In genomic region chr3:184184546-184185234, GRCh38 we compare ENCODE assay signal across 11 cellular contexts. TPM values are rescaled to one million over a fixed set of nuclear protein-coding genes. Genes with fewer than 3 reads are reported as not detected.
A peak's percentile ranks its signal among the peaks of the same experiment; 100 is the strongest.
DNase-seq lines count a peak whose midpoint lies in the region; ATAC-seq and TF ChIP-seq lines count a peak whose summit lies in the region.
"Had no signal": no experiment of that assay in that cellular context is flagged by ENCODE, and none has a peak within 500 bp of the region (broad histone marks: within the 10 kb centered on the region; RNA-seq: fewer than 3 reads in every experiment).

No MANE protein-coding gene starts in this region.

- peaks cover 41 to 81% of the 10 kb centered on the region in 2 donors for H3K36me3 Mint-ChIP-seq in CD4-positive, alpha-beta memory T cell
- H3K36me3 Mint-ChIP-seq in brain (peaks cover 70% of the 10 kb centered on the region), neural crest cell (ENCODE audit: low read depth) (peaks cover 8% of the 10 kb centered on the region)

- no peak for TF ChIP-seq CTCF in LNCaP clone FGC (IDR thresholded peaks at IDR 0.05; ENCODE audit: control insufficient read depth, extremely low read depth, insufficient read depth)
- no peak for TF ChIP-seq CTCF in brain (conservative IDR thresholded peaks at IDR 0.05)
- TF ChIP-seq CTCF in neural crest cell (conservative IDR thresholded peaks at IDR 0.05) = no peak

- H3K27me3 Mint-ChIP-seq in CD4-positive, alpha-beta memory T cell = no peaks in the 10 kb centered on the region
- H3K27me3 Mint-ChIP-seq in brain (peaks cover 11% of the 10 kb centered on the region), neural crest cell (ENCODE audit: low read depth) (no peaks in the 10 kb centered on the region)

- no peak overlapping the region for H3K27ac ChIP-seq in CD4-positive, alpha-beta memory T cell (ENCODE audit: low read depth, low read length)

- H3K36me3 ChIP-seq in CD4-positive, alpha-beta memory T cell (ENCODE audit: insufficient read depth, low read length) = peaks cover 63% of the 10 kb centered on the region

- ATAC-seq in GM21786 (IDR thresholded peaks at IDR 0.05; ENCODE audit: unreplicated experiment) (no peak), HG02763 (IDR thresholded peaks at IDR 0.05; ENCODE audit: unreplicated experiment) (no peak)

- POLR2A ChIA-PET in CD4-positive, alpha-beta memory T cell (lab: Charles Lee; ENCODE audit: partially characterized antibody) = interaction anchor here (0.6 to 2.4 kb wide), 8 partner anchors 8 to 706 kb away, joined by 3 to 26 read pairs (median 7); partner anchors contain the start of genes AP2M1 and EIF2B5

- no peaks in the 10 kb centered on the region for H3K9me3 Mint-ChIP-seq in CD4-positive, alpha-beta memory T cell
- H3K9me3 Mint-ChIP-seq in brain (no peaks in the 10 kb centered on the region), neural crest cell (no peaks in the 10 kb centered on the region)

- peak overlapping the region in 6 of 7 donors; percentile 24 to 98 (median 93) for H3K27ac Mint-ChIP-seq in CD4-positive, alpha-beta memory T cell
- H3K27ac Mint-ChIP-seq in brain (peak overlapping the region; percentile 95 to 99 (median 98)), neural crest cell (ENCODE audit: unreplicated experiment) (peak overlapping the region; percentile 97)

- H3K4me1 ChIP-seq in CD4-positive, alpha-beta memory T cell (ENCODE audit: insufficient read depth, low read length) = peaks cover 30% of the 10 kb centered on the region

- H3K27me3 ChIP-seq in CD4-positive, alpha-beta memory T cell (ENCODE audit: insufficient read depth, low read length) = no peaks in the 10 kb centered on the region

- no peak for DNase-seq in CD4-positive, alpha-beta memory T cell
- DNase-seq in LNCaP clone FGC (ENCODE audit: low read depth) = no peak
- no peak for DNase-seq in neural crest cell (ENCODE audit: low read depth, low spot score)
- no peak for DNase-seq in MV-4-11 (lab: John Stamatoyannopoulos, UW)
- DNase-seq in activated gamma-delta T cell (lab: John Stamatoyannopoulos, UW) = no peak
- DNase-seq: islet precursor cell; stimulated activated CD4-positive, alpha-beta T cell treated with anti-CD3 and anti-CD28 coated beads, Interleukin-4, amount 100 ng/mL, for 4 hours had no signal

- peaks cover 26 to 41% (median 34%) of the 10 kb centered on the region in 4 donors for H3K4me1 Mint-ChIP-seq in CD4-positive, alpha-beta memory T cell
- H3K4me1 Mint-ChIP-seq in brain (peaks cover 40% of the 10 kb centered on the region), neural crest cell (peaks cover 30% of the 10 kb centered on the region)

- H3K4me3 ChIP-seq in CD4-positive, alpha-beta memory T cell (ENCODE audit: low read length in 2 of 2) = no peak overlapping the region
- H3K4me3 ChIP-seq in LNCaP clone FGC (ENCODE audit: low read depth, low read length) = peak overlapping the region; percentile 83; the same call in 1 of the 2 replicates

- intact Hi-C loops in CD4-positive, alpha-beta memory T cell (cut with micrococcal nuclease) = loop anchor here (1.0 to 5.0 kb wide), 6 partner anchors 10 to 547 kb away; partner anchors contain the start of genes ABCC5, AP2M1, CLCN2 and EIF2B5

- no peaks in the 10 kb centered on the region for H3K9me3 ChIP-seq in CD4-positive, alpha-beta memory T cell (ENCODE audit: control insufficient read depth in 1 of 2, low read length in 2 of 2)

- peak overlapping the region in 6 of 8 donors; percentile 73 to 99 (median 98) for H3K4me3 Mint-ChIP-seq in CD4-positive, alpha-beta memory T cell
- peak overlapping the region; percentile 96 to 99 (median 99) for H3K4me3 Mint-ChIP-seq in brain
- H3K4me3 Mint-ChIP-seq in neural crest cell = peak overlapping the region; percentile 96

- CTCF ChIA-PET in CD4-positive, alpha-beta memory T cell (lab: Charles Lee; ENCODE audit: partially characterized antibody) = interaction anchor here (1.1 kb wide), 1 partner anchor 37 kb away, joined by 3 read pairs; no protein-coding TSS in a partner anchor

RNA-seq across cellular contexts. Expression of gene ABCF3, which starts 1.3 kb away (rescaled TPM):
- 100 to 1,000 TPM; 122 to 124 TPM for total RNA-seq in CD4-positive, alpha-beta memory T cell
- polyA plus RNA-seq in CD4-positive, alpha-beta memory T cell = 10 to 100 TPM; 32.0 to 55.1 TPM
- 44.2 TPM for polyA plus RNA-seq in brain (ENCODE audit: insufficient read depth, low read depth, low replicate concordance)
- total RNA-seq in neural crest cell = 63.9 and 67.3 TPM in 2 replicates

RNA-seq across cellular contexts. Expression of gene AP2M1, which starts 10.0 kb away (rescaled TPM):
- 100 to 1,000 TPM; 206 to 208 TPM for total RNA-seq in CD4-positive, alpha-beta memory T cell
- 100 to 1,000 TPM; 254 to 312 TPM for polyA plus RNA-seq in CD4-positive, alpha-beta memory T cell
- 521 TPM for polyA plus RNA-seq in brain (ENCODE audit: insufficient read depth, low read depth, low replicate concordance)
- total RNA-seq in neural crest cell = 271 and 289 TPM in 2 replicates

RNA-seq across cellular contexts. Expression of gene DVL3, which starts 29.5 kb away (rescaled TPM):
- 10 to 100 TPM; 43.3 to 46.4 TPM for total RNA-seq in CD4-positive, alpha-beta memory T cell
- 10 to 100 TPM in 1 of 2 donors, 1 to 10 TPM in 1; 3.0 to 14.1 TPM for polyA plus RNA-seq in CD4-positive, alpha-beta memory T cell
- 119 TPM for polyA plus RNA-seq in brain (ENCODE audit: insufficient read depth, low read depth, low replicate concordance)
- total RNA-seq in neural crest cell = 90.9 and 93.8 TPM in 2 replicates

RNA-seq across cellular contexts. Expression of gene VWA5B2, which starts 44.7 kb away (rescaled TPM):
- total RNA-seq in CD4-positive, alpha-beta memory T cell = not detected
- polyA plus RNA-seq in CD4-positive, alpha-beta memory T cell = under 1 TPM in 1 of 2 donors, not detected in 1; 0.38 TPM
- 8.0 TPM for polyA plus RNA-seq in brain (ENCODE audit: insufficient read depth, low read depth, low replicate concordance)
- 0.36 and 0.56 TPM in 2 replicates for total RNA-seq in neural crest cell
- total RNA-seq: HT1080 had no signal

RNA-seq across cellular contexts. Expression of gene EIF2B5, which starts 49.5 kb away (rescaled TPM):
- 10 to 100 TPM; 82.3 to 87.6 TPM for total RNA-seq in CD4-positive, alpha-beta memory T cell
- 10 to 100 TPM; 59.6 to 69.4 TPM for polyA plus RNA-seq in CD4-positive, alpha-beta memory T cell
- polyA plus RNA-seq in brain (ENCODE audit: insufficient read depth, low read depth, low replicate concordance) = 43.7 TPM
- total RNA-seq in neural crest cell = 54.8 and 57.7 TPM in 2 replicates
